1 cellular context compared by ENCODE assay signal in the genomic region with DNA sequence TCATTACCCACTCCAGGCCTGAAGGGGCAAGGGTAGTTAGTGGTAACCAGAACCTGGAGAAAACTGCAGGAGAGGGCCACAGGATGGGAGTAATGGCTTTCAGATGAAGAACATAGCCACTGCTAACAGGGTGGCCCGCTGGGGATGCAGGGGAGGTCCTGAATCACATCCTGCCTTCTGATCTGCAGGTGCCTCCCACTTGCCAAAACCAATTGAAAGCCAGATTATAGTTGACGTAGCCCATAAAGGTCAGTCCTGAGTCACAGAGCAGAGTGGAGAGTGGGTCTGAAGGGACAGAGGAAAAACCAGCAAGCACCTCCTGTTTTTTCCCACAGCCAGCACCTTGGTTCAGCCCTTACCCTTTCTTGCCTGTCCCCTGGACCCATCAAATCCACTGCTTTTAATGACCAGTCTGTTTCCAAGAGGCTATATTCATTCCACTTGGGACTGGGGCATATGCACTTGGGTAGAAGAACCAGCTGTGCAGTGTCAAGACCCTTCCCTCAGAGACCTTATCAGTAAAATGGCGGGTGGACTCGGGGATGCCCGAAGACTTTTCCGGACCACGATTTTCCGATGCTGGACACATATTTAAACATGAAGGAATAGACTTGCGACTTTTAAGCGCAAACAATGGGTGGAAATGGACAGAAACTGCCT.
TF ChIP-seq lines count a peak whose summit lies in the region.

No MANE protein-coding gene starts in this region.

TF ChIP-seq in GM12878, 131 proteins besides CTCF, POLR2A, EP300 and RAD21:
- TF ChIP-seq TCF12 (IDR thresholded peaks at IDR 0.05; ENCODE audit: low read depth, low read length) (no peak), NR2F1 (conservative IDR thresholded peaks at IDR 0.05) (peak; percentile 31; the same call in 1 of the 2 replicates), RFX5 (IDR thresholded peaks at IDR 0.05; ENCODE audit: low read depth, low read length) (peak; percentile 67; the same call in 1 of the 2 replicates)
